23 cellular contexts compared by ENCODE assay signal in the genomic region with DNA sequence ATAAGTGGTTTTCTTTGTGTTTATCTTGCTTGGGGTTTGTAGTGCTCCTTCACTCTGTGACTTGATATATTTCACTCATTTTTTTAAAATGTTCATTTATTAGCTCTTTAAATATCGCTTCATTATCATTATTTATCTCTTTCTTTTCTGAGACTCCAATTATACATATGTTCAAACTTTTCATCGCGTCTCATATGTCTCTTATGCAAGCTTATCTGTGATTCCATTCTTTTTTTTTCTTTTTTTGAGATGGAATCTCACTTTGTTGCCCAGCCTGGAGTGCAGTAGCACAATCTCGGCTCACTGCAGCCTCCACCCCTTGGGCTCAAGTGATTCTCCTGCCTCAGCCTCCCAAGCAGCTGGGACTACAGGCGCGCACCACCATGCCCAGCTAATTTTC.
"Had no signal": no experiment of that assay in that cellular context is flagged by ENCODE, and none has a peak within 500 bp of the region (broad histone marks: within the 10 kb centered on the region; RNA-seq: fewer than 3 reads in every experiment).

No MANE protein-coding gene starts in this region.

- DNase-seq: colonic mucosa; cortex of kidney; dermis blood vessel endothelial cell; dorsolateral prefrontal cortex; effector CD4-positive, alpha-beta T cell; effector CD8-positive, alpha-beta T cell; effector memory CD4-positive, alpha-beta T cell; effector memory CD8-positive, alpha-beta T cell; endodermal cell; erythroblast; esophagus squamous epithelium; foreskin fibroblast; foreskin melanocyte; gastrocnemius medialis; glutamatergic neuron; head of caudate nucleus; heart left ventricle; heart right ventricle had no signal

- H3K27me3 ChIP-seq: colonic mucosa, foreskin keratinocyte, gastrocnemius medialis had no signal

- H3K27ac ChIP-seq: colonic mucosa, coronary artery, dorsolateral prefrontal cortex, epithelial cell of prostate, esophagus muscularis mucosa, esophagus squamous epithelium, foreskin keratinocyte, gastrocnemius medialis, gastroesophageal sphincter, heart left ventricle, heart right ventricle had no signal

- H3K36me3 ChIP-seq: colonic mucosa, esophagus muscularis mucosa, esophagus squamous epithelium, gastrocnemius medialis, gastroesophageal sphincter, heart left ventricle, heart right ventricle had no signal

- H3K4me3 ChIP-seq: colonic mucosa, coronary artery, dorsolateral prefrontal cortex, esophagus muscularis mucosa, esophagus squamous epithelium, gastrocnemius medialis, gastroesophageal sphincter, heart left ventricle, heart right ventricle had no signal

- H3K9me3 ChIP-seq: colonic mucosa, esophagus squamous epithelium, gastrocnemius medialis had no signal

- H3K4me1 ChIP-seq: colonic mucosa, esophagus muscularis mucosa, esophagus squamous epithelium, foreskin keratinocyte, gastrocnemius medialis, gastroesophageal sphincter, heart left ventricle, heart right ventricle had no signal
